15 cellular contexts compared by ENCODE assay signal in the genomic region with DNA sequence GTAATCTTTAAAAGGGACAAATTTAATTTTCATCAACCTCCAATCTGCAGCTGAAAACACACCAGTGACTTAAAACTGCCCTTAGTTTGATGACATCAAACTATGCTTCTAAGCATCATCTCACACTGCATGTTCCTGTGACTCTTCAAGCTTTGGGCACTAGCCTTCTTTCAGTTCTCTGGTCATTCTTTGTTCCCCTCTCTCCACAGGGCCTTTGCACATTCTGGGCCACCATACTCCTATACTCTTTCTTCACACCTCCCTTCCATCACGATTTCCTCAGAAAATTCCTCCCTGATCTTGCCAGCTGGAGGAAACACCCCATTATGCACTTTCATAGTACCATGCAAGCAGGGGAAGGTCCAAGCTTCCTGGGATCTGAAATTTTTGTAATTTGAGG.
DNase-seq lines count a peak whose midpoint lies in the region; ATAC-seq and TF ChIP-seq lines count a peak whose summit lies in the region.
"Had no signal": no experiment of that assay in that cellular context is flagged by ENCODE, and none has a peak within 500 bp of the region (broad histone marks: within the 10 kb centered on the region; RNA-seq: fewer than 3 reads in every experiment).

No MANE protein-coding gene starts in this region.

- peaks cover 20% of the 10 kb centered on the region for H3K36me3 Mint-ChIP-seq in dendritic cell treated with granulocyte-macrophage colony-stimulating factor and Interleukin-4, amounts not matched to agents 40 ng/mL and 50 ng/mL, for 4 days (ENCODE audit: low read depth)
- peaks cover 8% of the 10 kb centered on the region; the same call in 1 of the 2 replicates for H3K36me3 Mint-ChIP-seq in HFFc6 (ENCODE audit: low read depth)
- peaks cover 3% of the 10 kb centered on the region for H3K36me3 Mint-ChIP-seq in endodermal cell (ENCODE audit: low read depth)

- H2BK120ac ChIP-seq in IMR-90 (ENCODE audit: low read depth, low read length), result no peak overlapping the region

- H3K4me2 ChIP-seq in IMR-90 (ENCODE audit: low read depth, low read length), result no peak overlapping the region
- H3K4me2 ChIP-seq: BLaER1, KMS-11 had no signal

- H2AK9ac ChIP-seq in IMR-90 (replicated peaks; ENCODE audit: low read depth, low read length, poor library complexity), result no peak overlapping the region

- H3K27ac Mint-ChIP-seq in dendritic cell treated with granulocyte-macrophage colony-stimulating factor and Interleukin-4, amounts not matched to agents 40 ng/mL and 50 ng/mL, for 4 days, result peak overlapping the region; percentile 2
- H3K27ac Mint-ChIP-seq in HFFc6, result no peak overlapping the region
- no peak overlapping the region for H3K27ac Mint-ChIP-seq in endodermal cell
- H3K27ac Mint-ChIP-seq: CD4-positive, alpha-beta T cell; IgD-negative memory B cell had no signal

- H3K27ac ChIP-seq in IMR-90 (ENCODE audit: insufficient read depth, low read length), result no peak overlapping the region
- no peak overlapping the region for H3K27ac ChIP-seq in endodermal cell (ENCODE audit: low read depth, low read length)
- H3K27ac ChIP-seq: BLaER1, KMS-11 had no signal

- DNase-seq in NCI-H82 (lab: John Stamatoyannopoulos, UW) (peak; percentile 14), NCI-H82 treated with DMSO at 0.1 percent for 48 hours (lab: John Stamatoyannopoulos, UW; ENCODE audit: unreplicated experiment) (no peak), IMR-90 (no peak), HFFc6 (no peak), endodermal cell (no peak), GDM1 (lab: John Stamatoyannopoulos, UW) (no peak)
- DNase-seq: 8988T; AML-193; CD4-positive, alpha-beta T cell; DND-41; GF-D8 had no signal

- in situ Hi-C loops in IMR-90 (cut with MboI; ENCODE audit: low sequenced_read_pairs), result no loop called here

- H3K4me3 Mint-ChIP-seq in dendritic cell treated with granulocyte-macrophage colony-stimulating factor and Interleukin-4, amounts not matched to agents 40 ng/mL and 50 ng/mL, for 4 days, result no peak overlapping the region
- H3K4me3 Mint-ChIP-seq in HFFc6, result no peak overlapping the region
- H3K4me3 Mint-ChIP-seq in endodermal cell, result no peak overlapping the region
- H3K4me3 Mint-ChIP-seq: CD4-positive, alpha-beta T cell; IgD-negative memory B cell had no signal

- H2AFZ ChIP-seq in IMR-90 (replicated peaks; ENCODE audit: low read length, poor library complexity), result no peak overlapping the region

- CTCF ChIA-PET in IMR-90 (lab: Yijun Ruan, JAX), result no interaction called here

- H3K4me3 ChIP-seq in IMR-90 (ENCODE audit: insufficient read depth, low read depth, low read length), result no peak overlapping the region
- H3K4me3 ChIP-seq in endodermal cell (ENCODE audit: low read length), result no peak overlapping the region
- H3K4me3 ChIP-seq: BLaER1 had no signal

- H3K9ac ChIP-seq in IMR-90 (ENCODE audit: low read depth, low read length) (no peak overlapping the region), endodermal cell (ENCODE audit: extremely low read depth, low read length, poor library complexity, severe bottlenecking) (no peak overlapping the region)
- H3K9ac ChIP-seq: BLaER1, KMS-11 had no signal

- TF ChIP-seq POLR2A in IMR-90 (IDR thresholded peaks at IDR 0.05; ENCODE audit: low read depth, low read length), result no peak

- intact Hi-C loops in IMR-90 (cut with micrococcal nuclease), result no loop called here
- intact Hi-C loops in dendritic cell treated with granulocyte-macrophage colony-stimulating factor and Interleukin-4, amounts not matched to agents 40 ng/mL and 50 ng/mL, for 4 days (cut with micrococcal nuclease), result no loop called here

- no peaks in the 10 kb centered on the region for H3K27me3 ChIP-seq in IMR-90 (ENCODE audit: control insufficient read depth, insufficient read depth, low read length)
- no peaks in the 10 kb centered on the region for H3K27me3 ChIP-seq in endodermal cell (ENCODE audit: control insufficient read depth, insufficient read depth, low read length, poor library complexity, severe bottlenecking)
- H3K27me3 ChIP-seq: BLaER1 had no signal

- no peak overlapping the region for H2BK20ac ChIP-seq in IMR-90 (ENCODE audit: low read depth, low read length)

- H3K56ac ChIP-seq in IMR-90 (ENCODE audit: extremely low read depth, insufficient read depth, low read length), result no peak overlapping the region

- H3K4me1 Mint-ChIP-seq in dendritic cell treated with granulocyte-macrophage colony-stimulating factor and Interleukin-4, amounts not matched to agents 40 ng/mL and 50 ng/mL, for 4 days (ENCODE audit: low read depth), result peaks cover 7% of the 10 kb centered on the region
- H3K4me1 Mint-ChIP-seq in HFFc6 (ENCODE audit: low read depth) (peaks cover 42% of the 10 kb centered on the region), endodermal cell (peaks cover 45% of the 10 kb centered on the region)

- no peak for ATAC-seq in IMR-90 (ENCODE audit: low read depth)

- H2AK5ac ChIP-seq in IMR-90 (ENCODE audit: low read depth, low read length), result peak overlapping the region; percentile 40

- no peak overlapping the region for H2BK5ac ChIP-seq in IMR-90 (ENCODE audit: low read depth, low read length, poor library complexity, severe bottlenecking)

- TF ChIP-seq RAD21 in IMR-90 (IDR thresholded peaks at IDR 0.05; ENCODE audit: low read length), result no peak

- H4K20me1 ChIP-seq in IMR-90 (ENCODE audit: insufficient read depth, low read length), result no peaks in the 10 kb centered on the region

- H3K9me3 ChIP-seq in IMR-90 (ENCODE audit: control insufficient read depth, insufficient read depth, low read length) (no peaks in the 10 kb centered on the region), endodermal cell (ENCODE audit: control insufficient read depth, low read length) (no peaks in the 10 kb centered on the region)

- no CpG with 5 or more reads among the region's 1 CpG for WGBS in IMR-90 (ENCODE audit: extremely low coverage in 2 of 2, insufficient read length in 1 of 2), 2 experiments
- WGBS in endodermal cell (ENCODE audit: insufficient coverage in 1 of 2, insufficient read length in 1 of 2), 2 experiments, result 96% methylated on average over 1 of the region's 1 CpG; no CpG with 5 or more reads in 1 of the 2 experiments

- H3K9me1 ChIP-seq in IMR-90 (ENCODE audit: insufficient read depth, low read length), result 0 out of 2 replicates have a peak, but pooled peaks cover 4% of the 10 kb centered on the region

- H3K36me3 ChIP-seq in IMR-90 (ENCODE audit: control insufficient read depth, insufficient read depth, low read length) (no peaks in the 10 kb centered on the region; the same call in 1 of the 2 replicates), endodermal cell (ENCODE audit: control insufficient read depth, insufficient read depth, low read length) (no peaks in the 10 kb centered on the region)

- no peak overlapping the region for H2BK15ac ChIP-seq in IMR-90 (ENCODE audit: low read depth, low read length)

- peaks cover 4% of the 10 kb centered on the region for H3K4me1 ChIP-seq in IMR-90 (ENCODE audit: control insufficient read depth, insufficient read depth, low read length)
- peaks cover 25% of the 10 kb centered on the region for H3K4me1 ChIP-seq in endodermal cell (ENCODE audit: control insufficient read depth, insufficient read depth, low read length)

- H4K5ac ChIP-seq in IMR-90 (ENCODE audit: low read depth, low read length), result peak overlapping the region; percentile 17; the same call in 1 of the 2 replicates

- H3K14ac ChIP-seq in IMR-90 (replicated peaks; ENCODE audit: low read depth, low read length), result no peak overlapping the region

- dilution Hi-C loops in IMR-90 (cut with HindIII; ENCODE audit: low sequenced_read_pairs, unreplicated experiment), result no loop called here

- H3K18ac ChIP-seq in IMR-90 (ENCODE audit: low read depth, low read length), result no peak overlapping the region

- H3K9me3 Mint-ChIP-seq in dendritic cell treated with granulocyte-macrophage colony-stimulating factor and Interleukin-4, amounts not matched to agents 40 ng/mL and 50 ng/mL, for 4 days, result no peaks in the 10 kb centered on the region
- H3K9me3 Mint-ChIP-seq in HFFc6 (no peaks in the 10 kb centered on the region), endodermal cell (peaks cover 1% of the 10 kb centered on the region)
- H3K9me3 Mint-ChIP-seq: IgD-negative memory B cell had no signal

- H3K23ac ChIP-seq in IMR-90 (ENCODE audit: low read depth, low read length), result no peak overlapping the region

- POLR2A ChIA-PET in IMR-90 (lab: Charles Lee; ENCODE audit: unreplicated experiment), result no interaction called here

- no peak overlapping the region for H4K8ac ChIP-seq in IMR-90 (ENCODE audit: low read depth in 2 of 2, low read length in 2 of 2)

- H3K4ac ChIP-seq in IMR-90 (ENCODE audit: low read depth, low read length), result no peak overlapping the region

- peaks cover 39 to 46% of the 10 kb centered on the region in 2 experiments for H3K79me1 ChIP-seq in IMR-90 (ENCODE audit: low read depth in 1 of 2, low read length in 2 of 2)

- TF ChIP-seq CTCF in IMR-90 (conservative IDR thresholded peaks at IDR 0.05; ENCODE audit: low read depth, low read length) (no peak), HFFc6 (IDR thresholded peaks at IDR 0.05) (no peak), endodermal cell (conservative IDR thresholded peaks at IDR 0.05) (no peak)

- H4K91ac ChIP-seq in IMR-90 (ENCODE audit: insufficient read depth, low read depth, low read length), result no peak overlapping the region

- no peaks in the 10 kb centered on the region for H3K27me3 Mint-ChIP-seq in dendritic cell treated with granulocyte-macrophage colony-stimulating factor and Interleukin-4, amounts not matched to agents 40 ng/mL and 50 ng/mL, for 4 days
- no peaks in the 10 kb centered on the region for H3K27me3 Mint-ChIP-seq in HFFc6 (ENCODE audit: insufficient read depth)
- H3K27me3 Mint-ChIP-seq in endodermal cell (ENCODE audit: insufficient read depth), result no peaks in the 10 kb centered on the region
- H3K27me3 Mint-ChIP-seq: CD4-positive, alpha-beta T cell; IgD-negative memory B cell had no signal

- BruUV-seq in IMR-90 (replicated peaks; lab: Mats Ljungman, UMichigan), result no TSS peak

TF ChIP-seq in IMR-90, 13 proteins besides CTCF, POLR2A, EP300 and RAD21:
- TF ChIP-seq, protein P1, sequence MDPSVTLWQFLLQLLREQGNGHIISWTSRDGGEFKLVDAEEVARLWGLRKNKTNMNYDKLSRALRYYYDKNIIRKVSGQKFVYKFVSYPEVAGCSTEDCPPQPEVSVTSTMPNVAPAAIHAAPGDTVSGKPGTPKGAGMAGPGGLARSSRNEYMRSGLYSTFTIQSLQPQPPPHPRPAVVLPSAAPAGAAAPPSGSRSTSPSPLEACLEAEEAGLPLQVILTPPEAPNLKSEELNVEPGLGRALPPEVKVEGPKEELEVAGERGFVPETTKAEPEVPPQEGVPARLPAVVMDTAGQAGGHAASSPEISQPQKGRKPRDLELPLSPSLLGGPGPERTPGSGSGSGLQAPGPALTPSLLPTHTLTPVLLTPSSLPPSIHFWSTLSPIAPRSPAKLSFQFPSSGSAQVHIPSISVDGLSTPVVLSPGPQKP (IDR thresholded peaks at IDR 0.05; ENCODE audit: borderline replicate concordance, low read depth, low read length), result no peak
- no peak for TF ChIP-seq MAZ (IDR thresholded peaks at IDR 0.05; ENCODE audit: borderline replicate concordance, low read depth, low read length)
